Comparison of ENCODE assay signal across 2 cellular contexts in genomic region chr7:81768951-81769778, GRCh38.
TF ChIP-seq lines count a peak whose summit lies in the region.

No MANE protein-coding gene starts in this region.

TF ChIP-seq in liver, 16 proteins besides CTCF, POLR2A, EP300 and RAD21:
- TF ChIP-seq TAF1 (conservative IDR thresholded peaks at IDR 0.05): no peak
- TF ChIP-seq, protein P1, sequence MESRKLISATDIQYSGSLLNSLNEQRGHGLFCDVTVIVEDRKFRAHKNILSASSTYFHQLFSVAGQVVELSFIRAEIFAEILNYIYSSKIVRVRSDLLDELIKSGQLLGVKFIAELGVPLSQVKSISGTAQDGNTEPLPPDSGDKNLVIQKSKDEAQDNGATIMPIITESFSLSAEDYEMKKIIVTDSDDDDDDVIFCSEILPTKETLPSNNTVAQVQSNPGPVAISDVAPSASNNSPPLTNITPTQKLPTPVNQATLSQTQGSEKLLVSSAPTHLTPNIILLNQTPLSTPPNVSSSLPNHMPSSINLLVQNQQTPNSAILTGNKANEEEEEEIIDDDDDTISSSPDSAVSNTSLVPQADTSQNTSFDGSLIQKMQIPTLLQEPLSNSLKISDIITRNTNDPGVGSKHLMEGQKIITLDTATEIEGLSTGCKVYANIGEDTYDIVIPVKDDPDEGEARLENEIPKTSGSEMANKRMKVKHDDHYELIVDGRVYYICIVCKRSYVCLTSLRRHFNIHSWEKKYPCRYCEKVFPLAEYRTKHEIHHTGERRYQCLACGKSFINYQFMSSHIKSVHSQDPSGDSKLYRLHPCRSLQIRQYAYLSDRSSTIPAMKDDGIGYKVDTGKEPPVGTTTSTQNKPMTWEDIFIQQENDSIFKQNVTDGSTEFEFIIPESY (IDR thresholded peaks at IDR 0.05): no peak
- no peak for TF ChIP-seq EGR1 (IDR thresholded peaks at IDR 0.05; ENCODE audit: low read depth in 2 of 2)
- TF ChIP-seq, protein P2, sequence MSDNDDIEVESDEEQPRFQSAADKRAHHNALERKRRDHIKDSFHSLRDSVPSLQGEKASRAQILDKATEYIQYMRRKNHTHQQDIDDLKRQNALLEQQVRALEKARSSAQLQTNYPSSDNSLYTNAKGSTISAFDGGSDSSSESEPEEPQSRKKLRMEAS (IDR thresholded peaks at IDR 0.05): no peak
- TF ChIP-seq SP1 (IDR thresholded peaks at IDR 0.05): no peak
- no peak for TF ChIP-seq JUND (IDR thresholded peaks at IDR 0.05)
- TF ChIP-seq HNF4A (conservative IDR thresholded peaks at IDR 0.05): no peak
- TF ChIP-seq FOXA1 (IDR thresholded peaks at IDR 0.05): no peak
- no peak for TF ChIP-seq FOXA2 (IDR thresholded peaks at IDR 0.05)
- TF ChIP-seq HNF4G (IDR thresholded peaks at IDR 0.05): no peak
TF ChIP-seq in liver: peak in this region for 0.

TF ChIP-seq in HepG2, 621 proteins besides CTCF, POLR2A, EP300 and RAD21:
- TF ChIP-seq ZSCAN9 (CRISPR knock-in tag; IDR thresholded peaks at IDR 0.05; ENCODE audit: borderline replicate concordance) (no peak), ZNF121 (CRISPR knock-in tag; IDR thresholded peaks at IDR 0.05) (no peak), ZFP36L1 (CRISPR knock-in tag; IDR thresholded peaks at IDR 0.05) (no peak), ZNF605 (CRISPR knock-in tag; IDR thresholded peaks at IDR 0.05) (no peak), ZNF101 (CRISPR knock-in tag; IDR thresholded peaks at IDR 0.05; ENCODE audit: borderline replicate concordance, low read depth) (no peak), TBL1XR1 (IDR thresholded peaks at IDR 0.05; ENCODE audit: borderline replicate concordance, low read length, partially characterized antibody) (no peak), ONECUT2 (CRISPR knock-in tag; IDR thresholded peaks at IDR 0.05) (no peak), SMARCC2 (IDR thresholded peaks at IDR 0.05) (no peak), ZBTB39 (CRISPR knock-in tag; IDR thresholded peaks at IDR 0.05) (no peak), CENPX (CRISPR knock-in tag; IDR thresholded peaks at IDR 0.05) (no peak), YY1 (IDR thresholded peaks at IDR 0.05; ENCODE audit: insufficient read depth, insufficient replicate concordance, low read depth, low read length) (no peak), HMG20A (CRISPR knock-in tag; IDR thresholded peaks at IDR 0.05; ENCODE audit: borderline replicate concordance) (no peak), ATF1 (CRISPR knock-in tag; IDR thresholded peaks at IDR 0.05) (no peak), ZNF136 (CRISPR knock-in tag; IDR thresholded peaks at IDR 0.05; ENCODE audit: low read depth) (no peak)
- TF ChIP-seq, protein P3, sequence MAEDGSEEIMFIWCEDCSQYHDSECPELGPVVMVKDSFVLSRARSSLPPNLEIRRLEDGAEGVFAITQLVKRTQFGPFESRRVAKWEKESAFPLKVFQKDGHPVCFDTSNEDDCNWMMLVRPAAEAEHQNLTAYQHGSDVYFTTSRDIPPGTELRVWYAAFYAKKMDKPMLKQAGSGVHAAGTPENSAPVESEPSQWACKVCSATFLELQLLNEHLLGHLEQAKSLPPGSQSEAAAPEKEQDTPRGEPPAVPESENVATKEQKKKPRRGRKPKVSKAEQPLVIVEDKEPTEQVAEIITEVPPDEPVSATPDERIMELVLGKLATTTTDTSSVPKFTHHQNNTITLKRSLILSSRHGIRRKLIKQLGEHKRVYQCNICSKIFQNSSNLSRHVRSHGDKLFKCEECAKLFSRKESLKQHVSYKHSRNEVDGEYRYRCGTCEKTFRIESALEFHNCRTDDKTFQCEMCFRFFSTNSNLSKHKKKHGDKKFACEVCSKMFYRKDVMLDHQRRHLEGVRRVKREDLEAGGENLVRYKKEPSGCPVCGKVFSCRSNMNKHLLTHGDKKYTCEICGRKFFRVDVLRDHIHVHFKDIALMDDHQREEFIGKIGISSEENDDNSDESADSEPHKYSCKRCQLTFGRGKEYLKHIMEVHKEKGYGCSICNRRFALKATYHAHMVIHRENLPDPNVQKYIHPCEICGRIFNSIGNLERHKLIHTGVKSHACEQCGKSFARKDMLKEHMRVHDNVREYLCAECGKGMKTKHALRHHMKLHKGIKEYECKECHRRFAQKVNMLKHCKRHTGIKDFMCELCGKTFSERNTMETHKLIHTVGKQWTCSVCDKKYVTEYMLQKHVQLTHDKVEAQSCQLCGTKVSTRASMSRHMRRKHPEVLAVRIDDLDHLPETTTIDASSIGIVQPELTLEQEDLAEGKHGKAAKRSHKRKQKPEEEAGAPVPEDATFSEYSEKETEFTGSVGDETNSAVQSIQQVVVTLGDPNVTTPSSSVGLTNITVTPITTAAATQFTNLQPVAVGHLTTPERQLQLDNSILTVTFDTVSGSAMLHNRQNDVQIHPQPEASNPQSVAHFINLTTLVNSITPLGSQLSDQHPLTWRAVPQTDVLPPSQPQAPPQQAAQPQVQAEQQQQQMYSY (CRISPR knock-in tag; IDR thresholded peaks at IDR 0.05): no peak
- TF ChIP-seq, protein P1 (CRISPR knock-in tag; IDR thresholded peaks at IDR 0.05): no peak
- TF ChIP-seq, protein P4, sequence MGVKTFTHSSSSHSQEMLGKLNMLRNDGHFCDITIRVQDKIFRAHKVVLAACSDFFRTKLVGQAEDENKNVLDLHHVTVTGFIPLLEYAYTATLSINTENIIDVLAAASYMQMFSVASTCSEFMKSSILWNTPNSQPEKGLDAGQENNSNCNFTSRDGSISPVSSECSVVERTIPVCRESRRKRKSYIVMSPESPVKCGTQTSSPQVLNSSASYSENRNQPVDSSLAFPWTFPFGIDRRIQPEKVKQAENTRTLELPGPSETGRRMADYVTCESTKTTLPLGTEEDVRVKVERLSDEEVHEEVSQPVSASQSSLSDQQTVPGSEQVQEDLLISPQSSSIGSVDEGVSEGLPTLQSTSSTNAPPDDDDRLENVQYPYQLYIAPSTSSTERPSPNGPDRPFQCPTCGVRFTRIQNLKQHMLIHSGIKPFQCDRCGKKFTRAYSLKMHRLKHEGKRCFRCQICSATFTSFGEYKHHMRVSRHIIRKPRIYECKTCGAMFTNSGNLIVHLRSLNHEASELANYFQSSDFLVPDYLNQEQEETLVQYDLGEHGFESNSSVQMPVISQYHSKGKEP (CRISPR knock-in tag; IDR thresholded peaks at IDR 0.05): no peak
